ENCODE assay signal across 28 cellular contexts in the genomic region with DNA sequence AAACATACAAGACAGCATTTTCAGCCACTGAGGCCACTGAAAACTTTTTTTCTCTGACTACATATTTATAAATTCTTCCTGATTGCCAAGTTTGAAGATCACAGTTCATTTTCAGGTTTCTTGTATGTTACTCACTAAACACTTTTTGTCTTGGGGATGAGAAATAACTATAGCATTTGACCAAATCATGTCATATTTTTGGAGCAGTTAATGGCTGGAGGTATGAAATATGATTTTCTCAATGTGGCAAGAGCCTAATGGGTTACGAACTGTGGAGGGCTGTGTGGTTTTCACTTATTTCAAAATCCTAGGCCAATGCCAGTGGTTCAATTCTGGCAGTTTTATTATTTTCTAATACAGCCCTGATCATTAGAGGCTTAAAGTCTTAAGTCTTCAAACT.
DNase-seq lines count a peak whose midpoint lies in the region; ATAC-seq and TF ChIP-seq lines count a peak whose summit lies in the region.
"Had no signal": no experiment of that assay in that cellular context is flagged by ENCODE, and none has a peak within 500 bp of the region (broad histone marks: within the 10 kb centered on the region; RNA-seq: fewer than 3 reads in every experiment).

No MANE protein-coding gene starts in this region.

- H3K27ac ChIP-seq in CD4-positive, alpha-beta memory T cell (ENCODE audit: low read depth, low read length): no peak overlapping the region
- H3K27ac ChIP-seq in sigmoid colon: peak overlapping the region in 1 of 4 donors; percentile 11
- H3K27ac ChIP-seq: breast epithelium, C4-2B, ovary, RWPE1, VCaP had no signal

- no peaks in the 10 kb centered on the region for H3K36me3 ChIP-seq in CD4-positive, alpha-beta memory T cell (ENCODE audit: insufficient read depth, low read length)
- H3K36me3 ChIP-seq in mucosa of descending colon (ENCODE audit: low read depth) (no peaks in the 10 kb centered on the region), sigmoid colon (peaks cover 0 to 10% (median 0%) of the 10 kb centered on the region in 4 donors)
- H3K36me3 ChIP-seq: breast epithelium, ovary had no signal

- H3K4me3 ChIP-seq in CD4-positive, alpha-beta memory T cell (ENCODE audit: low read length in 2 of 2): no peak overlapping the region
- H3K4me3 ChIP-seq in mucosa of descending colon (no peak overlapping the region), sigmoid colon (no peak overlapping the region)
- H3K4me3 ChIP-seq: breast epithelium, esophagus muscularis mucosa, GM23338, ovary had no signal

- peaks cover 3% of the 10 kb centered on the region for H3K27me3 Mint-ChIP-seq in nephron (ENCODE audit: low read depth)
- no peaks in the 10 kb centered on the region for H3K27me3 Mint-ChIP-seq in CD4-positive, alpha-beta memory T cell
- H3K27me3 Mint-ChIP-seq: activated CD4-positive, alpha-beta T cell treated with anti-CD3 and anti-CD28 coated beads, Interleukin-2, amount 10 ng/mL, durations not matched to agents 24 days and 14 days; IgD-negative memory B cell; memory B cell had no signal

- no peaks in the 10 kb centered on the region for H3K4me1 ChIP-seq in CD4-positive, alpha-beta memory T cell (ENCODE audit: insufficient read depth, low read length)
- H3K4me1 ChIP-seq in mucosa of descending colon (ENCODE audit: low read depth): no peaks in the 10 kb centered on the region
- H3K4me1 ChIP-seq in sigmoid colon: no peaks in the 10 kb centered on the region
- H3K4me1 ChIP-seq: breast epithelium had no signal

- intact Hi-C loops in CD4-positive, alpha-beta memory T cell (cut with micrococcal nuclease): no loop called here
- intact Hi-C loops in mucosa of descending colon (cut with DNase I, micrococcal nuclease) (no loop called here), sigmoid colon (cut with DNase I) (no loop called here)

- POLR2A ChIA-PET in CD4-positive, alpha-beta memory T cell (lab: Charles Lee; ENCODE audit: partially characterized antibody): no interaction called here

- TF ChIP-seq POLR2A in sigmoid colon (IDR thresholded peaks at IDR 0.05): no peak

- ATAC-seq in SK-N-SH treated with all-trans-retinoic acid at 6 μM for 48 hours: peak; percentile 32
- ATAC-seq in GM19455 (IDR thresholded peaks at IDR 0.05; ENCODE audit: unreplicated experiment): no peak
- no peak for ATAC-seq in mucosa of descending colon
- ATAC-seq: GM23338 had no signal

- 91% methylated on average over 1 of the region's 1 CpG for WGBS in sigmoid colon, 2 donors

- no peaks in the 10 kb centered on the region for H3K9me3 Mint-ChIP-seq in nephron
- no peaks in the 10 kb centered on the region for H3K9me3 Mint-ChIP-seq in CD4-positive, alpha-beta memory T cell
- H3K9me3 Mint-ChIP-seq: activated CD4-positive, alpha-beta T cell treated with anti-CD3 and anti-CD28 coated beads, Interleukin-2, amount 10 ng/mL, durations not matched to agents 24 days and 14 days; activated naive CD4-positive, alpha-beta T cell treated with anti-CD3 and anti-CD28 coated beads for 36 hours; activated T-cell treated with anti-CD3 and anti-CD28 coated beads, Interleukin-2, amount 50 U/mL, for 72 hours; GM23338; IgD-negative memory B cell; memory B cell; T-helper 2 cell treated with Interferon-gamma antibody and Interleukin-4, amounts not matched to agents 5 μg/mL and 100 μg/mL, for 36 hours had no signal

- H3K9me3 ChIP-seq in CD4-positive, alpha-beta memory T cell (ENCODE audit: control insufficient read depth in 1 of 2, low read length in 2 of 2): no peaks in the 10 kb centered on the region
- no peaks in the 10 kb centered on the region for H3K9me3 ChIP-seq in mucosa of descending colon
- no peaks in the 10 kb centered on the region for H3K9me3 ChIP-seq in sigmoid colon
- H3K9me3 ChIP-seq: breast epithelium, esophagus muscularis mucosa, ovary had no signal

- TF ChIP-seq CTCF in nephron (IDR thresholded peaks at IDR 0.05; ENCODE audit: unreplicated experiment in 3 of 3) (no peak), mucosa of descending colon (IDR thresholded peaks at IDR 0.05) (no peak), sigmoid colon (IDR thresholded peaks at IDR 0.05) (no peak)

- TF ChIP-seq EP300 in sigmoid colon (IDR thresholded peaks at IDR 0.05): no peak

- DNase-seq in AG20443 (ENCODE audit: low spot score): peak; percentile 21
- DNase-seq in HCEC 1CT: peak; percentile 5
- no peak for DNase-seq in CD4-positive, alpha-beta memory T cell
- no peak for DNase-seq in mucosa of descending colon
- no peak for DNase-seq in sigmoid colon
- DNase-seq: activated CD4-positive, alpha-beta T cell treated with anti-CD3 and anti-CD28 coated beads, Interleukin-2, amount 10 ng/mL, durations not matched to agents 24 days and 14 days; activated naive CD4-positive, alpha-beta T cell treated with anti-CD3 and anti-CD28 coated beads for 36 hours; activated T-cell treated with anti-CD3 and anti-CD28 coated beads, Interleukin-2, amount 50 U/mL, for 72 hours; cortex of kidney; NCI-H2029 treated with DMSO at 0.1 percent for 48 hours; NCI-H345; NCI-H748 treated with DMSO at 0.1 percent for 48 hours; ovary; stimulated activated CD4-positive, alpha-beta T cell treated with anti-CD3 and anti-CD28 coated beads, Interleukin-12 subunit alpha, Interleukin-12 subunit beta, amount 100 ng/mL, for 4 hours; stimulated activated CD4-positive, alpha-beta T cell treated with anti-CD3 and anti-CD28 coated beads, Interleukin-4, amount 100 ng/mL, for 24 hours; stimulated activated naive CD4-positive, alpha-beta T cell had no signal

- H3K4me1 Mint-ChIP-seq in nephron: peaks cover 17% of the 10 kb centered on the region
- peaks cover 0 to 1% (median 0%) of the 10 kb centered on the region in 4 donors for H3K4me1 Mint-ChIP-seq in CD4-positive, alpha-beta memory T cell
- H3K4me1 Mint-ChIP-seq: activated CD4-positive, alpha-beta T cell treated with anti-CD3 and anti-CD28 coated beads, Interleukin-2, amount 10 ng/mL, durations not matched to agents 24 days and 14 days; IgD-negative memory B cell; memory B cell had no signal

- CTCF ChIA-PET in CD4-positive, alpha-beta memory T cell (lab: Charles Lee; ENCODE audit: partially characterized antibody): no interaction called here

- H3K27me3 ChIP-seq in CD4-positive, alpha-beta memory T cell (ENCODE audit: insufficient read depth, low read length): no peaks in the 10 kb centered on the region
- no peaks in the 10 kb centered on the region for H3K27me3 ChIP-seq in sigmoid colon
- H3K27me3 ChIP-seq: breast epithelium, esophagus muscularis mucosa, ovary had no signal

- H3K36me3 Mint-ChIP-seq in nephron (ENCODE audit: low read depth): peaks cover 31% of the 10 kb centered on the region
- peaks cover 22 to 59% of the 10 kb centered on the region in 2 donors for H3K36me3 Mint-ChIP-seq in CD4-positive, alpha-beta memory T cell

- H3K4me3 Mint-ChIP-seq in nephron: no peak overlapping the region
- H3K4me3 Mint-ChIP-seq in CD4-positive, alpha-beta memory T cell: no peak overlapping the region
- H3K4me3 Mint-ChIP-seq: activated CD4-positive, alpha-beta T cell treated with anti-CD3 and anti-CD28 coated beads, Interleukin-2, amount 10 ng/mL, durations not matched to agents 24 days and 14 days; activated naive CD4-positive, alpha-beta T cell treated with anti-CD3 and anti-CD28 coated beads for 36 hours; activated T-cell treated with anti-CD3 and anti-CD28 coated beads, Interleukin-2, amount 50 U/mL, for 72 hours; GM23338; IgD-negative memory B cell; memory B cell; T-helper 2 cell treated with Interferon-gamma antibody and Interleukin-4, amounts not matched to agents 5 μg/mL and 100 μg/mL, for 36 hours had no signal

- peak overlapping the region; percentile 16 to 71 (median 63) for H3K27ac Mint-ChIP-seq in nephron
- no peak overlapping the region for H3K27ac Mint-ChIP-seq in CD4-positive, alpha-beta memory T cell
- H3K27ac Mint-ChIP-seq: activated CD4-positive, alpha-beta T cell treated with anti-CD3 and anti-CD28 coated beads, Interleukin-2, amount 10 ng/mL, durations not matched to agents 24 days and 14 days; activated naive CD4-positive, alpha-beta T cell treated with anti-CD3 and anti-CD28 coated beads for 36 hours; GM23338; memory B cell; T-helper 2 cell treated with Interferon-gamma antibody and Interleukin-4, amounts not matched to agents 5 μg/mL and 100 μg/mL, for 36 hours had no signal

TF ChIP-seq in SK-N-SH treated with all-trans-retinoic acid at 6 μM for 48 hours, 23 proteins besides CTCF, POLR2A, EP300 and RAD21 (continues in another document):
- TF ChIP-seq, protein P1, sequence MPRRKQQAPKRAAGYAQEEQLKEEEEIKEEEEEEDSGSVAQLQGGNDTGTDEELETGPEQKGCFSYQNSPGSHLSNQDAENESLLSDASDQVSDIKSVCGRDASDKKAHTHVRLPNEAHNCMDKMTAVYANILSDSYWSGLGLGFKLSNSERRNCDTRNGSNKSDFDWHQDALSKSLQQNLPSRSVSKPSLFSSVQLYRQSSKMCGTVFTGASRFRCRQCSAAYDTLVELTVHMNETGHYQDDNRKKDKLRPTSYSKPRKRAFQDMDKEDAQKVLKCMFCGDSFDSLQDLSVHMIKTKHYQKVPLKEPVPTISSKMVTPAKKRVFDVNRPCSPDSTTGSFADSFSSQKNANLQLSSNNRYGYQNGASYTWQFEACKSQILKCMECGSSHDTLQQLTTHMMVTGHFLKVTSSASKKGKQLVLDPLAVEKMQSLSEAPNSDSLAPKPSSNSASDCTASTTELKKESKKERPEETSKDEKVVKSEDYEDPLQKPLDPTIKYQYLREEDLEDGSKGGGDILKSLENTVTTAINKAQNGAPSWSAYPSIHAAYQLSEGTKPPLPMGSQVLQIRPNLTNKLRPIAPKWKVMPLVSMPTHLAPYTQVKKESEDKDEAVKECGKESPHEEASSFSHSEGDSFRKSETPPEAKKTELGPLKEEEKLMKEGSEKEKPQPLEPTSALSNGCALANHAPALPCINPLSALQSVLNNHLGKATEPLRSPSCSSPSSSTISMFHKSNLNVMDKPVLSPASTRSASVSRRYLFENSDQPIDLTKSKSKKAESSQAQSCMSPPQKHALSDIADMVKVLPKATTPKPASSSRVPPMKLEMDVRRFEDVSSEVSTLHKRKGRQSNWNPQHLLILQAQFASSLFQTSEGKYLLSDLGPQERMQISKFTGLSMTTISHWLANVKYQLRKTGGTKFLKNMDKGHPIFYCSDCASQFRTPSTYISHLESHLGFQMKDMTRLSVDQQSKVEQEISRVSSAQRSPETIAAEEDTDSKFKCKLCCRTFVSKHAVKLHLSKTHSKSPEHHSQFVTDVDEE (CRISPR knock-in tag; IDR thresholded peaks at IDR 0.05): no peak
- TF ChIP-seq SNAI2 (CRISPR knock-in tag; IDR thresholded peaks at IDR 0.05) (no peak), ISL1 (CRISPR knock-in tag; IDR thresholded peaks at IDR 0.05) (no peak)

Comparison
In these comparisons a context has a peak if more than half of its experiments do, and no peak if none do; other contexts are left out.
1. DNase-seq: peak in AG20443 (single experiment) and HCEC 1CT (single experiment); none in CD4-positive, alpha-beta memory T cell (0 of 5), mucosa of descending colon (0 of 3) and sigmoid colon (single experiment).
2. H3K27ac Mint-ChIP-seq: peak in nephron (3 of 3); none in CD4-positive, alpha-beta memory T cell (0 of 7).